8 cellular contexts compared by ENCODE assay signal in the genomic region with DNA sequence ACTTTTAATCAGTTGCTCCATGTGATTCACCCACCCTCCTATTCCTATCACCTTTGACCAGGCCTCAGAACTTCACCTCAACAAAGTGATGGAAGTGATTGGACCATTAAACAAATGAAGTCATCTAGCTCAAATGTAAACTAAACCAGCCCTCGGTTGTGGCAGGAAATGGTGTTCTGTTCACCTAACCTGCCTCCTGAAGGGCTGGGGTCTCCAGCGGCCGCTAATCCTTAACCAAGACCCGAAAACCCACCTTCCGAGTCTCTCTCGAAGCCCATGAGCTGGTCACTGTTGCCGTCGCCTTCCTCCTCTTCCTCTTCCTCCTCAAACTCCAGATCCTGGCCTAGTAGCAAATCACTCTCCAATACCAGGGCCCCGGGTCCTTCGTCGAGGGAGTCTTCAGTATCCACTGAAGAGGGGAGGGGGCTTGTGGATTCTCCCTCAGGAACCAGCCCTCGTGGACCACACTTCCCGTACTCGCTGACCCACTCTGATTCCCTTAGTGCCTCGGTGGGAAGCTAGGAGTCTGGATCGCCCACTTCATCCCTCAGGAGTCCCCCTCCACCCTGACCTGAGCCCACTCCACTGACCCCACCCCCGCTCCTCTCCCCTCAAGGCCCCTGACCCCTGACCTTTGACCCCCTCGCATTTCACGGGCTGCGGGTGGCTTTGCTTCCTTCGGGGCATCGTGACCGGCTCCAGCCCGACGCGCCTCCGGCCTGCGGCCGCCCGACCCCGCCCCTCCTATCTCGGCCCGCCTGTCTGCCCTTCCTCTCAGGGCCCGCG. TPM values are rescaled to one million over a fixed set of nuclear protein-coding genes. Genes with fewer than 3 reads are reported as not detected.
DNase-seq lines count a peak whose midpoint lies in the region; ATAC-seq and TF ChIP-seq lines count a peak whose summit lies in the region.

No MANE protein-coding gene starts in this region.

- H3K9me3 ChIP-seq in left lung, result no peaks in the 10 kb centered on the region

- H3K27me3 ChIP-seq in left lung, result no peaks in the 10 kb centered on the region

- no peak for TF ChIP-seq CTCF in chondrocyte (IDR thresholded peaks at IDR 0.05)
- TF ChIP-seq CTCF in left lung (IDR thresholded peaks at IDR 0.05), result no peak

- H3K4me3 Mint-ChIP-seq in chondrocyte (ENCODE audit: unreplicated experiment), result peak overlapping the region; percentile 85

- H3K4me1 Mint-ChIP-seq in chondrocyte (ENCODE audit: low read depth), result peaks cover 33% of the 10 kb centered on the region

- H3K27ac Mint-ChIP-seq in chondrocyte (ENCODE audit: unreplicated experiment), result peak overlapping the region; percentile 98

- peak overlapping the region; percentile 53 to 74 for H3K4me3 ChIP-seq in left lung

- intact Hi-C loops in left lung (cut with DNase I), result no loop called here

- ATAC-seq in HG03442 (IDR thresholded peaks at IDR 0.05; ENCODE audit: unreplicated experiment) (peak; percentile 22), SK-N-SH treated with all-trans-retinoic acid at 6 μM for 48 hours (peak; percentile 9), left lung (peak; percentile 41), GM18517 (IDR thresholded peaks at IDR 0.05; ENCODE audit: unreplicated experiment) (no peak)

- peak; percentile 66 for DNase-seq in activated effector memory CD4-positive, alpha-beta T cell treated with anti-CD3 and anti-CD28 coated beads, Interleukin-2, amount 50 U/mL, for 16 hours
- no peak for DNase-seq in activated effector memory CD4-positive, alpha-beta T cell treated with Interleukin-2 at 50 U/mL for 16 hours
- DNase-seq in chondrocyte (ENCODE audit: low spot score) (no peak), left lung (peak in 1 of 2 donors; percentile 81)
- peak; percentile 8 for DNase-seq in stimulated activated CD8-positive, alpha-beta memory T cell treated with anti-CD3 and anti-CD28 coated beads, Interleukin-12 subunit alpha, Interleukin-12 subunit beta, amount 100 ng/mL, for 1 hour (ENCODE audit: low read depth)

- H3K9me3 Mint-ChIP-seq in chondrocyte (ENCODE audit: low read depth), result no peaks in the 10 kb centered on the region

- peak overlapping the region; percentile 87 to 89 for H3K27ac ChIP-seq in left lung

- peaks cover 25% of the 10 kb centered on the region for H3K36me3 Mint-ChIP-seq in chondrocyte (ENCODE audit: low read depth)

- no peaks in the 10 kb centered on the region for H3K27me3 Mint-ChIP-seq in chondrocyte (ENCODE audit: low read depth)

- H3K4me1 ChIP-seq in left lung, result peaks cover 7 to 28% of the 10 kb centered on the region in 2 donors

- H3K36me3 ChIP-seq in left lung, result peaks cover 3 to 78% of the 10 kb centered on the region in 2 donors

TF ChIP-seq in SK-N-SH treated with all-trans-retinoic acid at 6 μM for 48 hours, 23 proteins besides CTCF, POLR2A, EP300 and RAD21:
- TF ChIP-seq, protein P1, sequence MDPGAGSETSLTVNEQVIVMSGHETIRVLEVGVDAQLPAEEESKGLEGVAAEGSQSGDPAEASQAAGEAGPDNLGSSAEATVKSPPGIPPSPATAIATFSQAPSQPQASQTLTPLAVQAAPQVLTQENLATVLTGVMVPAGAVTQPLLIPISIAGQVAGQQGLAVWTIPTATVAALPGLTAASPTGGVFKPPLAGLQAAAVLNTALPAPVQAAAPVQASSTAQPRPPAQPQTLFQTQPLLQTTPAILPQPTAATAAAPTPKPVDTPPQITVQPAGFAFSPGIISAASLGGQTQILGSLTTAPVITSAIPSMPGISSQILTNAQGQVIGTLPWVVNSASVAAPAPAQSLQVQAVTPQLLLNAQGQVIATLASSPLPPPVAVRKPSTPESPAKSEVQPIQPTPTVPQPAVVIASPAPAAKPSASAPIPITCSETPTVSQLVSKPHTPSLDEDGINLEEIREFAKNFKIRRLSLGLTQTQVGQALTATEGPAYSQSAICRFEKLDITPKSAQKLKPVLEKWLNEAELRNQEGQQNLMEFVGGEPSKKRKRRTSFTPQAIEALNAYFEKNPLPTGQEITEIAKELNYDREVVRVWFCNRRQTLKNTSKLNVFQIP (CRISPR knock-in tag; IDR thresholded peaks at IDR 0.05; ENCODE audit: borderline replicate concordance, low read depth), result 0 out of 2 replicates have a peak, but pooled peaks have one; percentile 81
- TF ChIP-seq GLIS3 (CRISPR knock-in tag; IDR thresholded peaks at IDR 0.05) (peak; percentile 65; the same call in 1 of the 2 replicates), ARNTL (CRISPR knock-in tag; IDR thresholded peaks at IDR 0.05; ENCODE audit: borderline replicate concordance, low read depth) (peak; percentile 47; the same call in 1 of the 2 replicates), ZFP3 (CRISPR knock-in tag; IDR thresholded peaks at IDR 0.05) (no peak), TOX (CRISPR knock-in tag; IDR thresholded peaks at IDR 0.05; ENCODE audit: borderline replicate concordance) (no peak), ZNF70 (CRISPR knock-in tag; IDR thresholded peaks at IDR 0.05) (0 out of 2 replicates have a peak, but pooled peaks have one; percentile 5), ESRRG (CRISPR knock-in tag; IDR thresholded peaks at IDR 0.05) (0 out of 2 replicates have a peak, but pooled peaks have one; percentile 22)
- TF ChIP-seq, protein P2, sequence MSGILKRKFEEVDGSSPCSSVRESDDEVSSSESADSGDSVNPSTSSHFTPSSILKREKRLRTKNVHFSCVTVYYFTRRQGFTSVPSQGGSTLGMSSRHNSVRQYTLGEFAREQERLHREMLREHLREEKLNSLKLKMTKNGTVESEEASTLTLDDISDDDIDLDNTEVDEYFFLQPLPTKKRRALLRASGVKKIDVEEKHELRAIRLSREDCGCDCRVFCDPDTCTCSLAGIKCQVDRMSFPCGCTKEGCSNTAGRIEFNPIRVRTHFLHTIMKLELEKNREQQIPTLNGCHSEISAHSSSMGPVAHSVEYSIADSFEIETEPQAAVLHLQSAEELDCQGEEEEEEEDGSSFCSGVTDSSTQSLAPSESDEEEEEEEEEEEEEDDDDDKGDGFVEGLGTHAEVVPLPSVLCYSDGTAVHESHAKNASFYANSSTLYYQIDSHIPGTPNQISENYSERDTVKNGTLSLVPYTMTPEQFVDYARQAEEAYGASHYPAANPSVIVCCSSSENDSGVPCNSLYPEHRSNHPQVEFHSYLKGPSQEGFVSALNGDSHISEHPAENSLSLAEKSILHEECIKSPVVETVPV (CRISPR knock-in tag; IDR thresholded peaks at IDR 0.05), result peak; percentile 73; the same call in 1 of the 2 replicates

RNA-seq across cellular contexts. Expression of a gene that starts 0.5 kb away (rescaled TPM):
- 15.3 to 23.2 TPM (median 15.5 TPM) in 3 replicates for total RNA-seq in chondrocyte
- total RNA-seq in left lung, result 10 to 100 TPM; 16.4 to 17.2 TPM

RNA-seq across cellular contexts. Expression of a gene that starts 9.6 kb away (rescaled TPM):
- total RNA-seq in chondrocyte (108 to 130 TPM (median 111 TPM) in 3 replicates), left lung (100 to 1,000 TPM in 1 of 2 donors, 10 to 100 TPM in 1; 91.0 to 121 TPM)

RNA-seq across cellular contexts. Expression of a gene that starts 9.9 kb away (rescaled TPM):
- total RNA-seq in chondrocyte, result 43.1 to 46.2 TPM (median 44.0 TPM) in 3 replicates
- 10 to 100 TPM; 30.7 to 36.9 TPM for total RNA-seq in left lung

RNA-seq across cellular contexts. Expression of a gene that starts 23.5 kb away (rescaled TPM):
- total RNA-seq in chondrocyte, result 42.0 to 55.3 TPM (median 43.2 TPM) in 3 replicates
- 10 to 100 TPM; 45.2 to 54.5 TPM for total RNA-seq in left lung

RNA-seq across cellular contexts. Expression of a gene that starts 29.4 kb away (rescaled TPM):
- 55.7 to 72.8 TPM (median 59.4 TPM) in 3 replicates for total RNA-seq in chondrocyte
- 10 to 100 TPM; 55.5 to 66.5 TPM for total RNA-seq in left lung

Comparison
In these comparisons a context has a peak if more than half of its experiments do, and no peak if none do; other contexts are left out.
1. DNase-seq: peak in activated effector memory CD4-positive, alpha-beta T cell treated with anti-CD3 and anti-CD28 coated beads, Interleukin-2, amount 50 U/mL, for 16 hours (single experiment) and stimulated activated CD8-positive, alpha-beta memory T cell treated with anti-CD3 and anti-CD28 coated beads, Interleukin-12 subunit alpha, Interleukin-12 subunit beta, amount 100 ng/mL, for 1 hour (single experiment); none in activated effector memory CD4-positive, alpha-beta T cell treated with Interleukin-2 at 50 U/mL for 16 hours (single experiment) and chondrocyte (single experiment).